Comparison of ENCODE assay signal across 8 cellular contexts in genomic region chr7:155738652-155739537, GRCh38.
DNase-seq lines count a peak whose midpoint lies in the region; ATAC-seq and TF ChIP-seq lines count a peak whose summit lies in the region.

No MANE protein-coding gene starts in this region.

- H3K27me3 ChIP-seq in dorsolateral prefrontal cortex: no peaks in the 10 kb centered on the region

- peak; percentile 40 for ATAC-seq in HG02623 (IDR thresholded peaks at IDR 0.05; ENCODE audit: unreplicated experiment)
- no peak for ATAC-seq in GM18870 (IDR thresholded peaks at IDR 0.05; ENCODE audit: unreplicated experiment)

- TF ChIP-seq CTCF in dorsolateral prefrontal cortex (IDR thresholded peaks at IDR 0.05 in 54 of 56, conservative IDR thresholded peaks at IDR 0.05 in 2 of 56; ENCODE audit: low read depth in 1 of 56, partially characterized antibody in 56 of 56): peak; percentile 33 to 97 (median 81)

- no peak overlapping the region for H3K4me3 ChIP-seq in dorsolateral prefrontal cortex

- DNase-seq in Daoy (ENCODE audit: low read depth): peak; percentile 83
- DNase-seq in NCI-H226: peak; percentile 12
- peak; percentile 69 for DNase-seq in activated CD4-positive, alpha-beta T cell treated with anti-CD3 and anti-CD28 coated beads, Interleukin-2, amount 50 U/mL, for 1 hour
- DNase-seq in dorsolateral prefrontal cortex: peak; percentile 77 to 94 (median 83)
- DNase-seq in lung microvascular endothelial cell (ENCODE audit: low read depth in 2 of 2): peak; percentile 86 to 89
- DNase-seq in stimulated activated CD8-positive, alpha-beta memory T cell treated with anti-CD3 and anti-CD28 coated beads, Interleukin-2, amount 100 ng/mL, for 48 hours (ENCODE audit: low read depth in 2 of 2): peak; percentile 38 to 52

- intact Hi-C loops in dorsolateral prefrontal cortex (cut with DNase I): loop anchor here (2.0 to 10.0 kb wide), 5 partner anchors 97 to 814 kb away; partner anchors contain the start of gene RBM33 (in 1 of the 2)

- no peak overlapping the region for H3K27ac ChIP-seq in dorsolateral prefrontal cortex

Comparison
In these comparisons a context has a peak if more than half of its experiments do, and no peak if none do; other contexts are left out.
1. DNase-seq: peak in every context shown above with its lines; median percentile 88 in lung microvascular endothelial cell; 83 in Daoy; 83 in dorsolateral prefrontal cortex; 69 in activated CD4-positive, alpha-beta T cell treated with anti-CD3 and anti-CD28 coated beads, Interleukin-2, amount 50 U/mL, for 1 hour; 45 in stimulated activated CD8-positive, alpha-beta memory T cell treated with anti-CD3 and anti-CD28 coated beads, Interleukin-2, amount 100 ng/mL, for 48 hours; 12 in NCI-H226.